In the genomic region with DNA sequence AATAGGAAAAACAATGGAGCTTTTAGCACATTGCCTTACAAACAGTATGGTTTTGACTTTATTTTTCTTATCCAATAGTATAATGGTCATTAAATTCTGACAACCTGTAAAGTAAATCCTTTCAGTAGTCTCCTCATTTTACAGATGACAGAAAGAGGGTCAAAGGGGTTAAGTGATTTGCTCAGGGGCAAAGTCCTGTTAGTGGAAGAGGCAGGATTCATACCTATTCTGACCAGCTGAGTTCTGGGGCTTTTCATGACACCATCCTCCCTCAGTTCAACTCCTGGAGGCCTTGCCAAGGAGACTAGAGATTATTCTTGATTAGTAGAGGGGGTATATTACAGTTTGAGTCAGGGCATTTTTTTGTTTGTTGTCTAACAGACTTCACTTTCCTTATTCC, we compare ENCODE assay signal across 27 cellular contexts.
"Had no signal": no experiment of that assay in that cellular context is flagged by ENCODE, and none has a peak within 500 bp of the region (broad histone marks: within the 10 kb centered on the region; RNA-seq: fewer than 3 reads in every experiment).

No MANE protein-coding gene starts in this region.

- ATAC-seq: activated CD4-positive, alpha-beta T cell treated with anti-CD3 and anti-CD28 coated beads for 36 hours; activated CD8-positive, alpha-beta T cell treated with anti-CD3 and anti-CD28 coated beads, Interleukin-2, amount 10 ng/mL, durations not matched to agents 7 days and 5 days; activated naive CD4-positive, alpha-beta T cell treated with anti-CD3 and anti-CD28 coated beads, Interleukin-2, amount 50 U/mL, for 72 hours; activated T-cell treated with anti-CD3 and anti-CD28 coated beads, Interleukin-2, amount 50 U/mL, for 72 hours; effector memory CD8-positive, alpha-beta T cell had no signal

- H3K36me3 ChIP-seq: ascending aorta, brain microvascular endothelial cell, esophagus muscularis mucosa had no signal

- DNase-seq: activated CD4-positive, alpha-beta memory T cell treated with anti-CD3 and anti-CD28 coated beads for 36 hours; activated CD4-positive, alpha-beta T cell treated with anti-CD3 and anti-CD28 coated beads for 36 hours; activated CD4-positive, alpha-beta T cell treated with anti-CD3 and anti-CD28 coated beads, Interleukin-2, amount 10 ng/mL, durations not matched to agents 24 days and 14 days; activated CD4-positive, CD25-positive, alpha-beta regulatory T cell; activated CD4-positive, CD25-positive, alpha-beta regulatory T cell treated with anti-CD3 and anti-CD28 coated beads, Interleukin-2, amount 50 U/mL, for 72 hours; activated CD8-positive, alpha-beta memory T cell treated with anti-CD3 and anti-CD28 coated beads, Interleukin-2, amount 50 U/mL, for 48 hours; activated CD8-positive, alpha-beta T cell treated with anti-CD3 and anti-CD28 coated beads, Interleukin-2, amount 10 ng/mL, durations not matched to agents 7 days and 5 days; activated gamma-delta T cell; activated naive CD4-positive, alpha-beta T cell; activated naive CD4-positive, alpha-beta T cell treated with anti-CD3 and anti-CD28 coated beads, Interleukin-2, amount 10 ng/mL, durations not matched to agents 7 days and 5 days; activated naive CD8-positive, alpha-beta T cell treated with anti-CD3 and anti-CD28 coated beads, Interleukin-2, amount 10 ng/mL, durations not matched to agents 7 days and 5 days; activated T-cell treated with anti-CD3 and anti-CD28 coated beads for 4 hours; activated T-cell treated with anti-CD3 and anti-CD28 coated beads, Interleukin-2, amount 50 U/mL, for 24 hours; activated T-cell treated with anti-CD3 and anti-CD28 coated beads, Interleukin-2, amount 50 U/mL, for 72 hours; brain microvascular endothelial cell; caudate nucleus; cortex of kidney; dermis blood vessel endothelial cell; effector CD4-positive, alpha-beta T cell; effector memory CD8-positive, alpha-beta T cell; erythroblast; foreskin melanocyte; T-helper 2 cell had no signal

- H3K4me1 ChIP-seq: ascending aorta, esophagus muscularis mucosa had no signal

- H3K27me3 ChIP-seq: ascending aorta, brain microvascular endothelial cell, esophagus muscularis mucosa had no signal

- FAIRE-seq: colon had no signal

- H3K27ac ChIP-seq: ascending aorta, brain microvascular endothelial cell, esophagus muscularis mucosa had no signal

- H3K4me3 ChIP-seq: ascending aorta, esophagus muscularis mucosa had no signal

- H3K9me3 ChIP-seq: ascending aorta, esophagus muscularis mucosa had no signal
